ENCODE assay signal across 29 cellular contexts in genomic region chr11:109967121-109967520, GRCh38.
"Had no signal": no experiment of that assay in that cellular context is flagged by ENCODE, and none has a peak within 500 bp of the region (broad histone marks: within the 10 kb centered on the region; RNA-seq: fewer than 3 reads in every experiment).

No MANE protein-coding gene starts in this region.

- ATAC-seq: heart right ventricle; left cardiac atrium; left lung; mucosa of descending colon; psoas muscle; right cardiac atrium; stimulated activated effector memory CD8-positive, alpha-beta T cell treated with anti-CD3 and anti-CD28 coated beads, Interleukin-12 subunit alpha, Interleukin-12 subunit beta, amount 100 ng/mL, for 72 hours; stimulated activated naive CD8-positive, alpha-beta T cell treated with anti-CD3 and anti-CD28 coated beads, Interleukin-15, Interleukin-2, amounts not matched to agents 100 U/mL and 50 U/mL, for 24 hours had no signal

- FAIRE-seq: islet of Langerhans had no signal

- H3K36me3 ChIP-seq: colonic mucosa, esophagus muscularis mucosa, heart right ventricle, left lung, sigmoid colon, thoracic aorta, tibial nerve, vagina had no signal

- H3K27ac ChIP-seq: colonic mucosa, esophagus muscularis mucosa, heart right ventricle, left lung, psoas muscle, sigmoid colon, thoracic aorta, tibial nerve, vagina had no signal

- H3K9me3 Mint-ChIP-seq: endodermal cell; mesothelial cell of epicardium; nephron; stimulated activated effector memory CD8-positive, alpha-beta T cell treated with anti-CD3 and anti-CD28 coated beads, Interleukin-12 subunit alpha, Interleukin-12 subunit beta, amount 100 ng/mL, for 72 hours had no signal

- H3K4me3 Mint-ChIP-seq: dendritic cell treated with granulocyte-macrophage colony-stimulating factor and Interleukin-4, amounts not matched to agents 40 ng/mL and 50 ng/mL, for 4 days; endodermal cell; mesothelial cell of epicardium; naive B cell; nephron; stimulated activated effector memory CD8-positive, alpha-beta T cell treated with anti-CD3 and anti-CD28 coated beads, Interleukin-12 subunit alpha, Interleukin-12 subunit beta, amount 100 ng/mL, for 72 hours had no signal

- H3K27me3 ChIP-seq: colonic mucosa, esophagus muscularis mucosa, heart right ventricle, left lung, sigmoid colon, tibial nerve, vagina had no signal

- H3K27me3 Mint-ChIP-seq: dendritic cell treated with granulocyte-macrophage colony-stimulating factor and Interleukin-4, amounts not matched to agents 40 ng/mL and 50 ng/mL, for 4 days had no signal

- H3K4me1 ChIP-seq: colonic mucosa, sigmoid colon had no signal

- H3K4me1 Mint-ChIP-seq: endodermal cell; stimulated activated effector memory CD8-positive, alpha-beta T cell treated with anti-CD3 and anti-CD28 coated beads, Interleukin-12 subunit alpha, Interleukin-12 subunit beta, amount 100 ng/mL, for 72 hours had no signal

- DNase-seq: colonic mucosa; effector CD8-positive, alpha-beta T cell; endodermal cell; foreskin melanocyte; glutamatergic neuron; heart right ventricle; hippocampal formation; left cardiac atrium; left lung; mesenchymal stem cell; mucosa of descending colon; naive B cell; nucleus accumbens; posterior cingulate gyrus; psoas muscle; right cardiac atrium; sigmoid colon; stimulated activated CD4-positive, alpha-beta T cell treated with anti-CD3 and anti-CD28 coated beads, Interleukin-2, amount 100 ng/mL, for 24 hours; stimulated activated CD4-positive, alpha-beta T cell treated with anti-CD3 and anti-CD28 coated beads, Interleukin-4, amount 100 ng/mL, for 24 hours; stimulated activated naive CD8-positive, alpha-beta T cell treated with anti-CD3 and anti-CD28 coated beads, Interleukin-15, Interleukin-2, amounts not matched to agents 100 U/mL and 50 U/mL, for 24 hours had no signal

- H3K9me3 ChIP-seq: colonic mucosa, esophagus muscularis mucosa, heart right ventricle, left lung, mucosa of descending colon, psoas muscle, sigmoid colon, thoracic aorta, tibial nerve, vagina had no signal

- H3K4me3 ChIP-seq: colonic mucosa, esophagus muscularis mucosa, heart right ventricle, left lung, mucosa of descending colon, psoas muscle, sigmoid colon, thoracic aorta, tibial nerve, vagina had no signal

- H3K27ac Mint-ChIP-seq: endodermal cell; mesothelial cell of epicardium; nephron; stimulated activated effector memory CD8-positive, alpha-beta T cell treated with anti-CD3 and anti-CD28 coated beads, Interleukin-12 subunit alpha, Interleukin-12 subunit beta, amount 100 ng/mL, for 72 hours had no signal

- H3K36me3 Mint-ChIP-seq: mesothelial cell of epicardium; naive B cell; stimulated activated effector memory CD8-positive, alpha-beta T cell treated with anti-CD3 and anti-CD28 coated beads, Interleukin-12 subunit alpha, Interleukin-12 subunit beta, amount 100 ng/mL, for 72 hours had no signal
